1 cellular context compared by ENCODE assay signal in the genomic region with DNA sequence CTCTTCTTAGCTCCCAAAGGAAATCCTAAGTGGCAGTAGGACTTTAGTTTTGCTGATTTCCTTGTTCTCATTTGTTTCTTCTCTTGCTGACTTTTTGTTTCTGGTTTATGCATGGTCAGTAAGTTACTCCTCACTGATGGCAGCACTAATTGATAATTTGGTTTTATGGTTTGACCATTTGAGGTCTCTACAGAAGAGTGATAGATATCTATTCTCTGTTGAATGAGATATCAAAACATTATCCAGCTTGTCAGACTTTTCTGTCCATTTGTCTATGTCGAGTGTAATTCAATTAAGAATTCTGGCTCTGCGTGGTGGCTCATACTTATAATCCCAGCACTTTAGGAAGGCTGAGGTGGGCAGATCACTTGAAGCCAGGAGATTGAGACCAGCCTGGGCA.
TF ChIP-seq lines count a peak whose summit lies in the region.

No MANE protein-coding gene starts in this region.

TF ChIP-seq in SK-N-SH, 30 proteins besides CTCF, POLR2A, EP300 and RAD21:
- TF ChIP-seq POLR2AphosphoS5 (IDR thresholded peaks at IDR 0.05; ENCODE audit: low read depth, low read length) (no peak), SIN3A (IDR thresholded peaks at IDR 0.05; ENCODE audit: borderline replicate concordance, low read depth, low read length) (no peak), GATA2 (CRISPR knock-in tag; IDR thresholded peaks at IDR 0.05) (peak; percentile 34; the same call in 1 of the 2 replicates), TCF12 (IDR thresholded peaks at IDR 0.05) (no peak), FOSL2 (IDR thresholded peaks at IDR 0.05; ENCODE audit: borderline replicate concordance, low read depth) (no peak), CHD2 (IDR thresholded peaks at IDR 0.05; ENCODE audit: low read length, partially characterized antibody) (no peak), NRF1 (IDR thresholded peaks at IDR 0.05; ENCODE audit: low read depth, low read length) (no peak), YY1 (IDR thresholded peaks at IDR 0.05; ENCODE audit: low read depth) (no peak), MEF2A (IDR thresholded peaks at IDR 0.05; ENCODE audit: borderline replicate concordance, low read depth) (no peak), USF1 (IDR thresholded peaks at IDR 0.05; ENCODE audit: borderline replicate concordance, low read depth) (no peak), FOXJ3 (CRISPR knock-in tag; IDR thresholded peaks at IDR 0.05) (0 out of 2 replicates have a peak, but pooled peaks have one; percentile 24), EZH2phosphoT487 (IDR thresholded peaks at IDR 0.05; ENCODE audit: borderline replicate concordance, low read depth) (no peak), GABPA (IDR thresholded peaks at IDR 0.05; ENCODE audit: low read depth) (no peak), JUND (IDR thresholded peaks at IDR 0.05) (no peak)
- TF ChIP-seq, protein P1, sequence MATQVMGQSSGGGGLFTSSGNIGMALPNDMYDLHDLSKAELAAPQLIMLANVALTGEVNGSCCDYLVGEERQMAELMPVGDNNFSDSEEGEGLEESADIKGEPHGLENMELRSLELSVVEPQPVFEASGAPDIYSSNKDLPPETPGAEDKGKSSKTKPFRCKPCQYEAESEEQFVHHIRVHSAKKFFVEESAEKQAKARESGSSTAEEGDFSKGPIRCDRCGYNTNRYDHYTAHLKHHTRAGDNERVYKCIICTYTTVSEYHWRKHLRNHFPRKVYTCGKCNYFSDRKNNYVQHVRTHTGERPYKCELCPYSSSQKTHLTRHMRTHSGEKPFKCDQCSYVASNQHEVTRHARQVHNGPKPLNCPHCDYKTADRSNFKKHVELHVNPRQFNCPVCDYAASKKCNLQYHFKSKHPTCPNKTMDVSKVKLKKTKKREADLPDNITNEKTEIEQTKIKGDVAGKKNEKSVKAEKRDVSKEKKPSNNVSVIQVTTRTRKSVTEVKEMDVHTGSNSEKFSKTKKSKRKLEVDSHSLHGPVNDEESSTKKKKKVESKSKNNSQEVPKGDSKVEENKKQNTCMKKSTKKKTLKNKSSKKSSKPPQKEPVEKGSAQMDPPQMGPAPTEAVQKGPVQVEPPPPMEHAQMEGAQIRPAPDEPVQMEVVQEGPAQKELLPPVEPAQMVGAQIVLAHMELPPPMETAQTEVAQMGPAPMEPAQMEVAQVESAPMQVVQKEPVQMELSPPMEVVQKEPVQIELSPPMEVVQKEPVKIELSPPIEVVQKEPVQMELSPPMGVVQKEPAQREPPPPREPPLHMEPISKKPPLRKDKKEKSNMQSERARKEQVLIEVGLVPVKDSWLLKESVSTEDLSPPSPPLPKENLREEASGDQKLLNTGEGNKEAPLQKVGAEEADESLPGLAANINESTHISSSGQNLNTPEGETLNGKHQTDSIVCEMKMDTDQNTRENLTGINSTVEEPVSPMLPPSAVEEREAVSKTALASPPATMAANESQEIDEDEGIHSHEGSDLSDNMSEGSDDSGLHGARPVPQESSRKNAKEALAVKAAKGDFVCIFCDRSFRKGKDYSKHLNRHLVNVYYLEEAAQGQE (IDR thresholded peaks at IDR 0.05; ENCODE audit: low read depth, low read length): no peak
